In the genomic region with DNA sequence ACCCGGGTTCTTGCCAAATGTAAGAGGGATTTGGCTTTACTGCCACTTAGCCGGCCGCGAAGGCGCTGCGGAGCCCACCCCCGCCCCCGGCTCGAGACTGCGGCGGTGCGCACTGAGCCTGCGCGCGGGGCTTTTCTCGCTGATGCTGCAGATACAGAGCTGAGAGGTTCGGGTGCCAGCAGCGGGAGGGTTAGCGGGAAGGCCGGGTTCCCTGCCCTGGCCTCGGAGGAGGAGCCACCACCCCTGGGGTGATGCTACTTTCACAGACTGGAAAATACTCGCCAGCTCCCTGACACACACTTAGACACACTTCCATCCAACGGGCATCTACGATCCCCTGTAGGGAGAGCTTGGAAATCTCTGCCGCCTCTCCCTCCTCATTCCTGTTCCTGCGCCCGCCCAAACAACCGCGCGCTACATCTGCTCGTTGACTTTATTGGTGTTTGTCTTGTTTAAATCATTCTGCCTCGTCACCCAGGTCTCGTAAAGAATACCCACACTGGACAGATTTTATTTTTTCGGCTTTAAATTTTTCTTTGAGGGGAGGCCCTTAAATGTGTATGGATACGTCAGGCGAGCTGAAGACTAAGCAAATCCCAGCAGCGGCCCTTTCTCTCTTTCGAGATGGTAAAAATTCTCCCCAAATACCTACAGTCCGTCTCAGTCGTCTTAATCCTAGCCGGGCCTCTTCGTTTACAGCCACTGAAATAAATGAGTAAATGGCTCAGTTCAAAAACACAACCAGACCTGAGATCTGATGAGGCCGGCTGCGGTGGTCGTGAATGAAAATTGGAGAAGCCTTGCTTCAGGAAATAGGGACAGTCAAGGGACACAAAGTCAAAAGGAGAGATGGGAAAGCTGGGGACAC, we compare ENCODE assay signal across 8 cellular contexts. TPM values are rescaled to one million over a fixed set of nuclear protein-coding genes. Genes with fewer than 3 reads are reported as not detected.
DNase-seq lines count a peak whose midpoint lies in the region; ATAC-seq, FAIRE-seq and TF ChIP-seq lines count a peak whose summit lies in the region.

No MANE protein-coding gene starts in this region.

- H3K9me3 ChIP-seq in keratinocyte (ENCODE audit: control insufficient read depth, low read depth, low read length) (no peaks in the 10 kb centered on the region), stomach (no peaks in the 10 kb centered on the region)

- H3K36me3 ChIP-seq in KMS-11 (ENCODE audit: insufficient read depth) (no peaks in the 10 kb centered on the region), keratinocyte (ENCODE audit: control insufficient read depth in 2 of 2, extremely low read depth in 1 of 2, insufficient read depth in 2 of 2, low read length in 2 of 2) (peaks cover 0 to 6% of the 10 kb centered on the region in 2 experiments), stomach (no peaks in the 10 kb centered on the region)

- H3K4me3 ChIP-seq in KMS-11 (IDR thresholded peaks at IDR 0.05; ENCODE audit: insufficient read depth, low read depth, low read length) (no peak overlapping the region), keratinocyte (ENCODE audit: control insufficient read depth in 2 of 3, extremely low read depth in 1 of 3, insufficient read depth in 2 of 3, low read depth in 1 of 3, low read length in 3 of 3) (peak overlapping the region; percentile 57 to 97 (median 77)), stomach (peak overlapping the region; percentile 60 to 77 (median 72))

- 1 to 4% (median 3%) methylated on average over 27 to 45 of the region's 45 CpGs for WGBS in stomach, 5 donors

- H3K4me2 ChIP-seq in KMS-11 (peak overlapping the region; percentile 86), keratinocyte (ENCODE audit: control insufficient read depth, extremely low read depth, insufficient read depth, low read depth, low read length) (peak overlapping the region; percentile 88)

- intact Hi-C loops in stomach (cut with DNase I; ENCODE audit: low total_unique reads), result no loop called here

- ATAC-seq in GM19395 (IDR thresholded peaks at IDR 0.05; ENCODE audit: unreplicated experiment) (no peak), GM19328 (IDR thresholded peaks at IDR 0.05; ENCODE audit: unreplicated experiment) (no peak)

- dilution Hi-C loops in keratinocyte (cut with MboI; ENCODE audit: extremely low pct_ligation_motif_present, low sequenced_read_pairs), result no loop called here

- no peak for TF ChIP-seq POLR2A in stomach (IDR thresholded peaks at IDR 0.05)

- H4K20me1 ChIP-seq in KMS-11 (ENCODE audit: insufficient read depth) (no peaks in the 10 kb centered on the region), keratinocyte (ENCODE audit: control insufficient read depth, extremely low read depth, insufficient read depth, low read length) (peaks cover 3% of the 10 kb centered on the region)

- H3K27me3 ChIP-seq in KMS-11 (ENCODE audit: insufficient read depth, low read depth) (no peaks in the 10 kb centered on the region), keratinocyte (ENCODE audit: control insufficient read depth, extremely low read depth, insufficient read depth, low read length) (no peaks in the 10 kb centered on the region), stomach (peaks cover 0 to 63% (median 43%) of the 10 kb centered on the region in 3 donors)

- H3K79me2 ChIP-seq in KMS-11 (ENCODE audit: insufficient read depth, low read depth), result no peaks in the 10 kb centered on the region
- peaks cover 30% of the 10 kb centered on the region for H3K79me2 ChIP-seq in keratinocyte (ENCODE audit: control insufficient read depth, insufficient read depth, low read length)

- no peak overlapping the region; the same call in 1 of the 2 replicates for H3K9ac ChIP-seq in KMS-11
- peak overlapping the region; percentile 81 for H3K9ac ChIP-seq in keratinocyte (ENCODE audit: control insufficient read depth, extremely low read depth, insufficient read depth, low read length)

- peak; percentile 33 for DNase-seq in D721Med (ENCODE audit: insufficient read length, low spot score)
- peak in 55 of 61 donors; percentile 13 to 87 (median 66) for DNase-seq in caudate nucleus (lab: John Stamatoyannopoulos, UW)
- no peak for DNase-seq in keratinocyte (ENCODE audit: low read depth, low spot score)
- peak; percentile 31 for DNase-seq in stomach
- DNase-seq in activated CD4-positive, CD25-positive, alpha-beta regulatory T cell treated with anti-CD3 and anti-CD28 coated beads, Interleukin-2, amount 50 U/mL, for 72 hours, result no peak

- no peak for TF ChIP-seq EP300 in stomach (IDR thresholded peaks at IDR 0.05)

- no peak for FAIRE-seq in D721Med (lab: Jason Lieb, UNC)
- no peak for FAIRE-seq in keratinocyte (lab: Jason Lieb, UNC)

- TF ChIP-seq CTCF in D721Med (IDR thresholded peaks at IDR 0.05; ENCODE audit: insufficient read depth, missing control alignments) (no peak), KMS-11 (conservative IDR thresholded peaks at IDR 0.05; ENCODE audit: low read depth, low read length) (no peak), keratinocyte (optimal IDR thresholded peaks at IDR 0.05 in 1 of 3, IDR thresholded peaks at IDR 0.05 in 1 of 3, conservative IDR thresholded peaks at IDR 0.05 in 1 of 3; ENCODE audit: extremely low read depth in 1 of 3, insufficient read depth in 2 of 3, low read length in 3 of 3) (no peak), stomach (IDR thresholded peaks at IDR 0.05) (no peak)

- peak overlapping the region; percentile 86 for H2AFZ ChIP-seq in KMS-11 (ENCODE audit: low read depth)
- peak overlapping the region; percentile 98 for H2AFZ ChIP-seq in keratinocyte (ENCODE audit: control insufficient read depth, low read length)

- no peaks in the 10 kb centered on the region for H3K9me1 ChIP-seq in keratinocyte (ENCODE audit: control insufficient read depth, extremely low read depth, insufficient read depth, low read length)

- no peak overlapping the region; the same call in 1 of the 2 replicates for H3K27ac ChIP-seq in KMS-11
- peak overlapping the region; percentile 76 for H3K27ac ChIP-seq in caudate nucleus (ENCODE audit: low read depth, low read length)
- peak overlapping the region; percentile 76 for H3K27ac ChIP-seq in keratinocyte (ENCODE audit: control insufficient read depth, insufficient read depth, low read length)
- peak overlapping the region; percentile 77 to 85 (median 80) for H3K27ac ChIP-seq in stomach

- H3K4me1 ChIP-seq in KMS-11 (ENCODE audit: low read depth, poor library complexity, severe bottlenecking), result peaks cover 6% of the 10 kb centered on the region
- peaks cover 9% of the 10 kb centered on the region for H3K4me1 ChIP-seq in keratinocyte (ENCODE audit: control insufficient read depth, extremely low read depth, insufficient read depth, low read length)
- peaks cover 5 to 64% (median 53%) of the 10 kb centered on the region in 4 donors for H3K4me1 ChIP-seq in stomach

RNA-seq across cellular contexts. Expression of gene PCDH7, which starts 1.9 kb away (rescaled TPM):
- 28.1 to 38.5 TPM (median 30.1 TPM) in 3 replicates for polyA plus RNA-seq in keratinocyte
- polyA plus RNA-seq in keratinocyte (2011; ENCODE audit: low read depth), result 7.7 TPM
- 11.5 and 14.8 TPM in 2 replicates for polyA plus RNA-seq in keratinocyte (2011; cell fraction: cytosol; rRNA removed)
- polyA plus RNA-seq in keratinocyte (2011; cell fraction: nucleus; rRNA removed), result 66.4 and 68.4 TPM in 2 replicates
- polyA plus RNA-seq in keratinocyte (2012; ENCODE audit: low replicate concordance), result 8.7 and 30.7 TPM in 2 replicates
- polyA minus RNA-seq in keratinocyte, result 88.0 to 111 TPM (median 93.2 TPM) in 3 replicates
- polyA minus RNA-seq in keratinocyte (2011; cell fraction: cytosol; rRNA and poly(A)+ RNA removed), result 32.0 TPM
- polyA minus RNA-seq in keratinocyte (2011; cell fraction: nucleus; rRNA and poly(A)+ RNA removed), result 131 and 201 TPM in 2 replicates
- total RNA-seq in stomach, result 100 to 1,000 TPM in 1 of 5 donors, 10 to 100 TPM in 4; 38.8 to 130 (median 56.0) TPM
- polyA plus RNA-seq in stomach, result 1 to 10 TPM; 2.3 to 9.1 (median 2.8) TPM

Comparison
In these comparisons a context has a peak if more than half of its experiments do, and no peak if none do; other contexts are left out.
1. DNase-seq: peak in D721Med (single experiment), caudate nucleus (55 of 61) and stomach (single experiment); none in keratinocyte (single experiment) and activated CD4-positive, CD25-positive, alpha-beta regulatory T cell treated with anti-CD3 and anti-CD28 coated beads, Interleukin-2, amount 50 U/mL, for 72 hours (single experiment).